Comparison of ENCODE assay signal across 1 cellular context in genomic region chr20:62193079-62194025, GRCh38.
TF ChIP-seq lines count a peak whose summit lies in the region.

No MANE protein-coding gene starts in this region.

TF ChIP-seq in K562, 482 proteins besides CTCF, POLR2A, EP300 and RAD21:
- TF ChIP-seq PCBP2 (IDR thresholded peaks at IDR 0.05; ENCODE audit: low read depth, low read length, poor library complexity, severe bottlenecking) (no peak), USF2 (CRISPR knock-in tag; IDR thresholded peaks at IDR 0.05) (no peak), MXD1 (CRISPR knock-in tag; IDR thresholded peaks at IDR 0.05; ENCODE audit: borderline replicate concordance, poor library complexity, severe bottlenecking) (no peak), BRD4 (IDR thresholded peaks at IDR 0.05) (no peak), ZBTB17 (CRISPR knock-in tag; IDR thresholded peaks at IDR 0.05) (no peak), GATAD2B (IDR thresholded peaks at IDR 0.05; ENCODE audit: borderline replicate concordance) (no peak), TBL1XR1 (IDR thresholded peaks at IDR 0.05; ENCODE audit: low read length in 2 of 2) (no peak), ZNF780A (CRISPR knock-in tag; IDR thresholded peaks at IDR 0.05) (no peak), HMGXB4 (CRISPR knock-in tag; IDR thresholded peaks at IDR 0.05) (no peak), BRF1 (IDR thresholded peaks at IDR 0.05; ENCODE audit: borderline replicate concordance, extremely low read depth, insufficient read length) (no peak), CREB3 (tag; conservative IDR thresholded peaks at IDR 0.05; ENCODE audit: low read depth) (no peak), POU5F1 (IDR thresholded peaks at IDR 0.05; ENCODE audit: borderline replicate concordance, low read depth, low read length, partially characterized antibody) (no peak), NUFIP1 (IDR thresholded peaks at IDR 0.05; ENCODE audit: partially characterized antibody) (no peak), POLR3A (IDR thresholded peaks at IDR 0.05; ENCODE audit: borderline replicate concordance, extremely low read depth, insufficient read depth, insufficient read length) (no peak), HSF4 (CRISPR knock-in tag; IDR thresholded peaks at IDR 0.05; ENCODE audit: borderline replicate concordance) (no peak), TBP (optimal IDR thresholded peaks at IDR 0.05; ENCODE audit: low read depth, low read length) (no peak), ZNF324 (CRISPR knock-in tag; IDR thresholded peaks at IDR 0.05) (no peak), PHB (CRISPR knock-in tag; IDR thresholded peaks at IDR 0.05) (no peak), RB1 (IDR thresholded peaks at IDR 0.05; ENCODE audit: low read depth) (no peak), YBX1 (IDR thresholded peaks at IDR 0.05) (no peak)
